ENCODE assay signal across 14 cellular contexts in the genomic region with DNA sequence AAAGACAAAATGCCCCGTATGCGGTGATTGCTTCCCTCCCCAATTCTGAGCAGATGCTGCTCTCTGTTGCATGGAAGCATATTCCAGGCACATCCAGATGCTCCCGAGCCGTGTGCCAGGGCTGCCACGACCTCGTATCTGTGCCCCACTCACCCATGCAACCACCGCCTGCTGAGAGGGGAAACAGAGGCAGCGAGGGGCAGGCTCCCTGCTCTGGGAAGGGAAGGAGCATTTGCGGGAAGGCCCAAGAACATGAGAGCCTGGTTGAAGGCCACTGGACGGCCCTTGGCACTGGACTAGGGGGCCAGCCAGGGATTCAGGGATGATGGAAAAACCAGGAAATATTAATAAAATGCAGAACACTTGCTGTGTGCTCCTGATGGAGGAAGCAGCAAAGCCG.
DNase-seq lines count a peak whose midpoint lies in the region; ATAC-seq and TF ChIP-seq lines count a peak whose summit lies in the region.
"Had no signal": no experiment of that assay in that cellular context is flagged by ENCODE, and none has a peak within 500 bp of the region (broad histone marks: within the 10 kb centered on the region; RNA-seq: fewer than 3 reads in every experiment).

No MANE protein-coding gene starts in this region.

- no peak overlapping the region for H2AFZ ChIP-seq in trophoblast cell (ENCODE audit: insufficient read depth, low read length, poor library complexity)
- H2AFZ ChIP-seq: GM23338 had no signal

- ATAC-seq in left cardiac atrium (no peak), heart right ventricle (no peak), GM21786 (IDR thresholded peaks at IDR 0.05; ENCODE audit: unreplicated experiment) (no peak)
- ATAC-seq: GM23338 had no signal

- no peak overlapping the region for H2BK12ac ChIP-seq in trophoblast cell (ENCODE audit: low read length)

- H3K27ac Mint-ChIP-seq in endothelial cell (ENCODE audit: unreplicated experiment): no peak overlapping the region
- H3K27ac Mint-ChIP-seq: CD4-positive, CD25-positive, alpha-beta regulatory T cell; GM23338 had no signal

- no peak overlapping the region for H2BK5ac ChIP-seq in trophoblast cell (ENCODE audit: low read depth, low read length, poor library complexity)

- H3K4me3 ChIP-seq in heart right ventricle (no peak overlapping the region), trophoblast cell (ENCODE audit: low read depth, low read length) (no peak overlapping the region)
- H3K4me3 ChIP-seq: GM23338 had no signal

- no peak overlapping the region for H3K14ac ChIP-seq in trophoblast cell (ENCODE audit: low read length)

- H3K4ac ChIP-seq in trophoblast cell (ENCODE audit: low read depth, low read length): no peak overlapping the region

- no peak overlapping the region for H3K4me2 ChIP-seq in trophoblast cell (ENCODE audit: low read length)
- H3K4me2 ChIP-seq: GM23338 had no signal

- no peaks in the 10 kb centered on the region for H3K9me3 ChIP-seq in heart right ventricle
- no peaks in the 10 kb centered on the region for H3K9me3 ChIP-seq in trophoblast cell (ENCODE audit: insufficient read depth, low read depth, low read length)

- WGBS in heart right ventricle, 2 donors: 93 to 94% methylated on average over 11 of the region's 11 CpGs
- WGBS in trophoblast cell (ENCODE audit: extremely low coverage, insufficient coverage, insufficient read length): no CpG with 5 or more reads among the region's 11 CpGs

- peak overlapping the region; percentile 22 for H3K18ac ChIP-seq in trophoblast cell (ENCODE audit: low read length)

- TF ChIP-seq CTCF in heart right ventricle (IDR thresholded peaks at IDR 0.05) (no peak), endothelial cell (IDR thresholded peaks at IDR 0.05; ENCODE audit: unreplicated experiment) (no peak)

- H3K9me3 Mint-ChIP-seq in endothelial cell (ENCODE audit: unreplicated experiment): no peaks in the 10 kb centered on the region
- H3K9me3 Mint-ChIP-seq: GM23338 had no signal

- H3K4me1 ChIP-seq in heart right ventricle (peaks cover 5 to 40% (median 15%) of the 10 kb centered on the region in 9 donors), trophoblast cell (ENCODE audit: control insufficient read depth in 1 of 2, insufficient read depth in 2 of 2, low read length in 2 of 2) (peaks cover 11 to 13% of the 10 kb centered on the region in 2 experiments)

- no peak overlapping the region for H2AK5ac ChIP-seq in trophoblast cell (ENCODE audit: low read length)

- H3K36me3 Mint-ChIP-seq in endothelial cell (ENCODE audit: low read depth, unreplicated experiment): peaks cover 34% of the 10 kb centered on the region
- H3K36me3 Mint-ChIP-seq: CD4-positive, CD25-positive, alpha-beta regulatory T cell had no signal

- no peak overlapping the region for H4K8ac ChIP-seq in trophoblast cell (ENCODE audit: low read depth, low read length)

- no peak overlapping the region for H2BK120ac ChIP-seq in trophoblast cell (ENCODE audit: insufficient read depth, low read length, poor library complexity)

- H4K12ac ChIP-seq in trophoblast cell (ENCODE audit: low read depth, low read length): no peak overlapping the region

- H3K27ac ChIP-seq in heart right ventricle: no peak overlapping the region
- no peak overlapping the region for H3K27ac ChIP-seq in trophoblast cell (ENCODE audit: low read depth, low read length)
- H3K27ac ChIP-seq: 22Rv1 had no signal

- H3K79me2 ChIP-seq in trophoblast cell (ENCODE audit: control insufficient read depth, insufficient read depth, low read length, poor library complexity): peaks cover 3% of the 10 kb centered on the region

- no peak overlapping the region for H3K9ac ChIP-seq in trophoblast cell (ENCODE audit: low read length)

- H3K4me3 Mint-ChIP-seq in endothelial cell (ENCODE audit: unreplicated experiment): peak overlapping the region; percentile 14
- H3K4me3 Mint-ChIP-seq: CD4-positive, CD25-positive, alpha-beta regulatory T cell; GM23338 had no signal

- H3K36me3 ChIP-seq in heart right ventricle (peaks cover 0 to 36% (median 0%) of the 10 kb centered on the region in 9 donors), trophoblast cell (ENCODE audit: control insufficient read depth in 1 of 2, insufficient read depth in 2 of 2, low read length in 2 of 2) (peaks cover 11 to 14% of the 10 kb centered on the region in 2 experiments)

- no peak overlapping the region for H4K91ac ChIP-seq in trophoblast cell (ENCODE audit: low read depth, low read length)

- no peak overlapping the region for H3K23ac ChIP-seq in trophoblast cell (ENCODE audit: low read length)

- H3K27me3 ChIP-seq in heart right ventricle (no peaks in the 10 kb centered on the region), trophoblast cell (ENCODE audit: insufficient read depth, low read length) (no peaks in the 10 kb centered on the region)

- intact Hi-C loops in left cardiac atrium (cut with DNase I): no loop called here
- intact Hi-C loops in heart right ventricle (cut with DNase I): no loop called here

- peak; percentile 5 for DNase-seq in left cardiac atrium
- no peak for DNase-seq in heart right ventricle
- no peak for DNase-seq in endothelial cell (ENCODE audit: low spot score)
- no peak for DNase-seq in trophoblast cell
- DNase-seq in NCI-H128 (lab: John Stamatoyannopoulos, UW; ENCODE audit: unreplicated experiment): no peak
- DNase-seq in DMS79 treated with DMSO at 0.1 percent for 48 hours (lab: John Stamatoyannopoulos, UW): no peak
- DNase-seq: CD4-positive, CD25-positive, alpha-beta regulatory T cell; DMS 273 treated with DMSO at 0.1 percent for 48 hours; EL; H7; IMR-90 had no signal

- H3K79me1 ChIP-seq in trophoblast cell (ENCODE audit: low read length): no peaks in the 10 kb centered on the region

- peaks cover 49% of the 10 kb centered on the region for H3K4me1 Mint-ChIP-seq in endothelial cell (ENCODE audit: unreplicated experiment)
- H3K4me1 Mint-ChIP-seq: CD4-positive, CD25-positive, alpha-beta regulatory T cell had no signal

- H3K27me3 Mint-ChIP-seq in endothelial cell (ENCODE audit: unreplicated experiment): peaks cover 4% of the 10 kb centered on the region
- H3K27me3 Mint-ChIP-seq: CD4-positive, CD25-positive, alpha-beta regulatory T cell had no signal
